ENCODE assay signal across 24 cellular contexts in the genomic region with DNA sequence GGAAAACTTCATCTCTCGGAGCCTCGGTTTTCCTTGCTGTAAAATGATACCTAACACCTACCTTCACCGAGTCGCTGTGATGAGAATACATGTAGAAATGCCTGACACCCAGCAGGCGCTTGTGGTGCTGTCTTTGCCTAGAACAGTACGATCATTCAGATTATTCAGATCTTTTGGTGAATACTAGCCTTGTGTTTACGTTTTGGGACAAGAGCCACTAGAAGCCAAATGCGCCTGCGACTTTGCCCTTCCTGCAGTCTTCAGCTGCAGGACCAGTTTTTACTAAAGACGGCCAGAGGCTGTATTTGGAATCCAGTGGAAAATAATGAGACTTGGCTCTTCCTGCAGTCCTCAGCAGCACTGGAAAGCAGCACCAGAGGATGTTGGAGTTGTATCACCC.
A peak's percentile ranks its signal among the peaks of the same experiment; 100 is the strongest.
DNase-seq lines count a peak whose midpoint lies in the region; ATAC-seq and TF ChIP-seq lines count a peak whose summit lies in the region.
"Had no signal": no experiment of that assay in that cellular context is flagged by ENCODE, and none has a peak within 500 bp of the region (broad histone marks: within the 10 kb centered on the region; RNA-seq: fewer than 3 reads in every experiment).

No MANE protein-coding gene starts in this region.

- H3K4me3 Mint-ChIP-seq in CD14-positive monocyte (peak overlapping the region in 1 of 2 donors; percentile 63), HFFc6 (peak overlapping the region; percentile 20; the same call in 1 of the 2 replicates), endodermal cell (no peak overlapping the region), nephron progenitor cell (no peak overlapping the region)
- H3K4me3 Mint-ChIP-seq in activated T-cell treated with anti-CD3 and anti-CD28 coated beads, Interleukin-2, amount 50 U/mL, for 4 hours = no peak overlapping the region
- H3K4me3 Mint-ChIP-seq: CD4-positive, alpha-beta memory T cell had no signal

- no peaks in the 10 kb centered on the region for H3K4me1 ChIP-seq in endodermal cell (ENCODE audit: control insufficient read depth, insufficient read depth, low read length)
- H3K4me1 ChIP-seq: A549, Caco-2 had no signal

- H3K27me3 Mint-ChIP-seq in CD14-positive monocyte (ENCODE audit: low read depth in 3 of 3) (no peaks in the 10 kb centered on the region), HFFc6 (ENCODE audit: insufficient read depth) (peaks cover 22% of the 10 kb centered on the region), endodermal cell (ENCODE audit: insufficient read depth) (no peaks in the 10 kb centered on the region), nephron progenitor cell (ENCODE audit: low read depth, poor library complexity) (no peaks in the 10 kb centered on the region)
- H3K27me3 Mint-ChIP-seq in activated T-cell treated with anti-CD3 and anti-CD28 coated beads, Interleukin-2, amount 50 U/mL, for 4 hours (ENCODE audit: low read depth) = peaks cover 8% of the 10 kb centered on the region

- no peak overlapping the region for H3K9ac ChIP-seq in endodermal cell (ENCODE audit: extremely low read depth, low read length, poor library complexity, severe bottlenecking)
- H3K9ac ChIP-seq: KMS-11 had no signal

- no peaks in the 10 kb centered on the region for H3K9me3 ChIP-seq in endodermal cell (ENCODE audit: control insufficient read depth, low read length)
- H3K9me3 ChIP-seq: A549, BE2C, Caco-2 had no signal

- DNase-seq in CD14-positive monocyte (ENCODE audit: low spot score) (no peak), HFFc6 (no peak), endodermal cell (no peak), nephron progenitor cell (no peak), DMS53 treated with DMSO at 0.1 percent for 48 hours (lab: John Stamatoyannopoulos, UW; ENCODE audit: unreplicated experiment) (no peak), H4 (ENCODE audit: low spot score) (no peak), hepatic stellate cell (ENCODE audit: low spot score) (no peak)
- DNase-seq in activated T-cell treated with anti-CD3 and anti-CD28 coated beads, Interleukin-2, amount 50 U/mL, for 4 hours = no peak
- DNase-seq: BE2C; Caco-2; CD4-positive, alpha-beta memory T cell; HCEC 1CT; IMR-90; NCI-H1092 treated with DMSO at 0.1 percent for 48 hours; NCI-H1436 treated with DMSO at 0.1 percent for 48 hours; NCI-H1930; NCI-H2171; NCI-H524 treated with DMSO at 0.1 percent for 48 hours; NCI-H82; SIG-M5 had no signal

- 95 to 97% methylated on average over 7 to 10 of the region's 10 CpGs for whole genome bisulfite sequencing in endodermal cell (ENCODE audit: insufficient coverage in 1 of 2, insufficient read length in 1 of 2), 2 experiments

- H3K4me1 Mint-ChIP-seq in CD14-positive monocyte (peaks cover 58% of the 10 kb centered on the region), HFFc6 (ENCODE audit: low read depth) (peaks cover 53% of the 10 kb centered on the region), endodermal cell (peaks cover 5% of the 10 kb centered on the region), nephron progenitor cell (peaks cover 5% of the 10 kb centered on the region)
- H3K4me1 Mint-ChIP-seq in activated T-cell treated with anti-CD3 and anti-CD28 coated beads, Interleukin-2, amount 50 U/mL, for 4 hours (ENCODE audit: low read depth) = peaks cover 10% of the 10 kb centered on the region

- intact Hi-C loops in CD14-positive monocyte (cut with micrococcal nuclease) = loop anchor here in 1 of 2 donors (10.0 kb wide), 1 partner anchor 262 kb away; no protein-coding TSS in a partner anchor

- peaks cover 45 to 51% of the 10 kb centered on the region in 2 donors for H3K36me3 Mint-ChIP-seq in CD14-positive monocyte
- peaks cover 58% of the 10 kb centered on the region for H3K36me3 Mint-ChIP-seq in HFFc6 (ENCODE audit: low read depth)
- peaks cover 32% of the 10 kb centered on the region for H3K36me3 Mint-ChIP-seq in endodermal cell (ENCODE audit: low read depth)
- peaks cover 35% of the 10 kb centered on the region for H3K36me3 Mint-ChIP-seq in nephron progenitor cell (ENCODE audit: low read depth)
- H3K36me3 Mint-ChIP-seq in activated T-cell treated with anti-CD3 and anti-CD28 coated beads, Interleukin-2, amount 50 U/mL, for 4 hours (ENCODE audit: insufficient read depth) = no peaks in the 10 kb centered on the region
- H3K36me3 Mint-ChIP-seq: CD4-positive, alpha-beta memory T cell had no signal

- H3K9me3 Mint-ChIP-seq in CD14-positive monocyte = no peaks in the 10 kb centered on the region
- no peaks in the 10 kb centered on the region for H3K9me3 Mint-ChIP-seq in HFFc6
- no peaks in the 10 kb centered on the region for H3K9me3 Mint-ChIP-seq in endodermal cell
- no peaks in the 10 kb centered on the region for H3K9me3 Mint-ChIP-seq in nephron progenitor cell
- H3K9me3 Mint-ChIP-seq in activated T-cell treated with anti-CD3 and anti-CD28 coated beads, Interleukin-2, amount 50 U/mL, for 4 hours = no peaks in the 10 kb centered on the region

- no peak overlapping the region for H3K27ac ChIP-seq in endodermal cell (ENCODE audit: low read depth, low read length)
- H3K27ac ChIP-seq: A549, KMS-11 had no signal

- no peak for ATAC-seq in activated T-cell treated with anti-CD3 and anti-CD28 coated beads, Interleukin-2, amount 50 U/mL, for 4 hours
- ATAC-seq: A549, Panc1, SK-N-SH treated with all-trans-retinoic acid at 6 μM for 48 hours had no signal

- H3K4me3 ChIP-seq in endodermal cell (ENCODE audit: low read length) = no peak overlapping the region
- H3K4me3 ChIP-seq: A549 had no signal

- H3K36me3 ChIP-seq in endodermal cell (ENCODE audit: control insufficient read depth, insufficient read depth, low read length) = peaks cover 45% of the 10 kb centered on the region

- TF ChIP-seq CTCF in CD14-positive monocyte (IDR thresholded peaks at IDR 0.05) (no peak), HFFc6 (IDR thresholded peaks at IDR 0.05) (no peak), endodermal cell (conservative IDR thresholded peaks at IDR 0.05) (no peak), nephron progenitor cell (IDR thresholded peaks at IDR 0.05) (no peak)

- H3K27me3 ChIP-seq in endodermal cell (ENCODE audit: control insufficient read depth, insufficient read depth, low read length, poor library complexity, severe bottlenecking) = no peaks in the 10 kb centered on the region
- H3K27me3 ChIP-seq: BE2C had no signal

- peak overlapping the region; percentile 2 to 76 (median 66) for H3K27ac Mint-ChIP-seq in CD14-positive monocyte
- peak overlapping the region; percentile 18 for H3K27ac Mint-ChIP-seq in HFFc6
- peak overlapping the region; percentile 68 for H3K27ac Mint-ChIP-seq in endodermal cell
- H3K27ac Mint-ChIP-seq in nephron progenitor cell = peak overlapping the region; percentile 59
- H3K27ac Mint-ChIP-seq: CD4-positive, alpha-beta memory T cell had no signal

Comparison
In these comparisons a context has a peak if more than half of its experiments do, and no peak if none do; other contexts are left out.
1. H3K27ac Mint-ChIP-seq: peak in every context shown above with its lines; median percentile 68 in endodermal cell; 66 in CD14-positive monocyte; 59 in nephron progenitor cell; 18 in HFFc6.